In the genomic region with DNA sequence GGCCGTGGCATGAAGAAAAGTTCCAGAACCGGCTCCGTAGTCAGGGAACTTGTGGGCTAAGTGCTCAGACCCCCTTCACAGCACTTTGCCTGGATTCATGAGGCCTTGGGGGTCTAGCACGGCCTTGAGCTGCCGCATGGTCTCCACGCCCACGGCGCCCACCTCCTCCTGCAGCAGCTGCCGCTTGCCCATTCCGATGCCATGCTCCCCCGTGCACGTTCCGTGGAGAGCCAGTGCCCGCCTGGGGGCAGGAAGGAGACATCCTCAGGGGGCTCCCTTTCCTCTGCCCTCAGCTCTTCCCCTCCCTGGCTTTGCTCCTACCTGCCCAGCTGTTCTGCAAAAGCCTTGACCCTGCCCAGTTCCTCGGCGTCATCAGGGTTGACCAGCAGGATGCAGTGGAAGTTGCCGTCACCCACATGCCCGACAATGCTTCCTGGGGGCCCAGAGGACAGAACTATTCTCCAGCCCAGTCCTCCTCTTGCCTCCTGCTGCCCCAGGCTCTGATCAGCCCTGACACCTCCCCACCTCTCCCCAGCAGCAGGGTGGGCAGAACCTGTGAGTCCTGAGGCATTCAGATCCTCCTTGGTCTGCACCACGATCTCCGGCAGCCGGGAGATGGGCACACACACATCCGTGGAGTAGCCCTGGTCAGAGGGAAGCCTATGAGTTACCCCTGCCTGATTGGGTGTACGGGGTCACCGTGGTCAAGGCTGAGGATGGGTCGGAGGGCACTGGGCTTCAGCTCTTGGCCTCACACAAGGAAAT, we compare ENCODE assay signal across 14 cellular contexts. TPM values are rescaled to one million over a fixed set of nuclear protein-coding genes. Genes with fewer than 3 reads are reported as not detected.
A peak's percentile ranks its signal among the peaks of the same experiment; 100 is the strongest.
DNase-seq lines count a peak whose midpoint lies in the region; ATAC-seq and TF ChIP-seq lines count a peak whose summit lies in the region.
"Had no signal": no experiment of that assay in that cellular context is flagged by ENCODE, and none has a peak within 500 bp of the region (broad histone marks: within the 10 kb centered on the region; RNA-seq: fewer than 3 reads in every experiment).

No MANE protein-coding gene starts in this region.

- H3K27ac ChIP-seq in lung (ENCODE audit: low read depth in 1 of 2, low read length in 1 of 2), result peak overlapping the region; percentile 27 to 72
- H3K27ac ChIP-seq in stomach smooth muscle (ENCODE audit: low read length), result peak overlapping the region; percentile 97
- H3K27ac ChIP-seq in tibial artery, result no peak overlapping the region

- no peaks in the 10 kb centered on the region for H3K36me3 Mint-ChIP-seq in activated naive CD8-positive, alpha-beta T cell treated with anti-CD3 and anti-CD28 coated beads, Interleukin-2, amount 10 ng/mL, durations not matched to agents 7 days and 5 days
- H3K36me3 Mint-ChIP-seq in activated naive CD8-positive, alpha-beta T cell treated with anti-CD3 and anti-CD28 coated beads for 36 hours, result peaks cover 3% of the 10 kb centered on the region
- H3K36me3 Mint-ChIP-seq in activated T-helper 17 cell treated with anti-CD3 and anti-CD28 coated beads, Interleukin-2, amount 50 U/mL, for 72 hours (ENCODE audit: low read depth), result peaks cover 41% of the 10 kb centered on the region

- POLR2A ChIA-PET in activated naive CD8-positive, alpha-beta T cell treated with anti-CD3 and anti-CD28 coated beads, Interleukin-2, amount 10 ng/mL, durations not matched to agents 7 days and 5 days (lab: Charles Lee), result interaction anchor here (1.4 to 5.5 kb wide), 4 partner anchors 15 to 117 kb away, joined by 4 to 45 read pairs (median 6); partner anchors contain the start of gene ZNRF1

- no peaks in the 10 kb centered on the region for H3K9me3 Mint-ChIP-seq in activated naive CD8-positive, alpha-beta T cell treated with anti-CD3 and anti-CD28 coated beads, Interleukin-2, amount 10 ng/mL, durations not matched to agents 7 days and 5 days
- H3K9me3 Mint-ChIP-seq in activated naive CD8-positive, alpha-beta T cell treated with anti-CD3 and anti-CD28 coated beads for 36 hours, result no peaks in the 10 kb centered on the region
- H3K9me3 Mint-ChIP-seq in activated T-helper 17 cell treated with anti-CD3 and anti-CD28 coated beads, Interleukin-2, amount 50 U/mL, for 72 hours, result no peaks in the 10 kb centered on the region

- H3K9me3 ChIP-seq in lung (ENCODE audit: control insufficient read depth in 2 of 2, insufficient read depth in 1 of 2, low read length in 1 of 2) (no peaks in the 10 kb centered on the region), stomach smooth muscle (ENCODE audit: control insufficient read depth in 2 of 2, low read length in 2 of 2) (no peaks in the 10 kb centered on the region), tibial artery (no peaks in the 10 kb centered on the region)
- H3K9me3 ChIP-seq: right lobe of liver had no signal

- TF ChIP-seq CTCF in lung (IDR thresholded peaks at IDR 0.05; ENCODE audit: control extremely low read depth, extremely low read depth), result no peak
- TF ChIP-seq CTCF in tibial artery (IDR thresholded peaks at IDR 0.05), result no peak

- no peaks in the 10 kb centered on the region for H3K27me3 ChIP-seq in lung (ENCODE audit: control insufficient read depth, insufficient read depth)
- no peaks in the 10 kb centered on the region for H3K27me3 ChIP-seq in stomach smooth muscle (ENCODE audit: control insufficient read depth in 1 of 2, insufficient read depth in 2 of 2, low read length in 2 of 2)
- no peaks in the 10 kb centered on the region for H3K27me3 ChIP-seq in tibial artery
- H3K27me3 ChIP-seq: right lobe of liver had no signal

- WGBS in lung, 2 donors, result 32 to 53% methylated on average over 25 of the region's 25 CpGs

- peaks cover 0 to 36% of the 10 kb centered on the region in 2 donors for H3K4me1 ChIP-seq in lung (ENCODE audit: control insufficient read depth in 2 of 2, insufficient read depth in 2 of 2, low read length in 2 of 2)
- peaks cover 70% of the 10 kb centered on the region for H3K4me1 ChIP-seq in stomach smooth muscle (ENCODE audit: control insufficient read depth, insufficient read depth, low read length)
- peaks cover 0 to 62% (median 51%) of the 10 kb centered on the region in 4 donors for H3K4me1 ChIP-seq in tibial artery

- peaks cover 0 to 5% of the 10 kb centered on the region in 2 donors for H3K36me3 ChIP-seq in lung (ENCODE audit: control insufficient read depth in 2 of 2, insufficient read depth in 2 of 2, low read length in 2 of 2)
- H3K36me3 ChIP-seq in stomach smooth muscle (ENCODE audit: control insufficient read depth in 2 of 2, insufficient read depth in 2 of 2, low read length in 2 of 2), result no peaks in the 10 kb centered on the region
- peaks cover 0 to 17% (median 5%) of the 10 kb centered on the region in 3 donors for H3K36me3 ChIP-seq in tibial artery

- intact Hi-C loops in tibial artery (cut with DNase I; ENCODE audit: low total_unique reads), result no loop called here

- DNase-seq in activated naive CD8-positive, alpha-beta T cell treated with anti-CD3 and anti-CD28 coated beads, Interleukin-2, amount 10 ng/mL, durations not matched to agents 7 days and 5 days, result no peak
- no peak for DNase-seq in activated naive CD8-positive, alpha-beta T cell treated with anti-CD3 and anti-CD28 coated beads for 36 hours
- DNase-seq in lung (ENCODE audit: low spot score) (no peak), tibial artery (no peak), RPMI8226 (no peak)
- DNase-seq: NCI-H187; NCI-H69; stimulated activated CD4-positive, alpha-beta T cell treated with anti-CD3 and anti-CD28 coated beads, Interleukin-4, amount 100 ng/mL, for 4 hours; SW 1271 had no signal

- H3K4me1 Mint-ChIP-seq in activated naive CD8-positive, alpha-beta T cell treated with anti-CD3 and anti-CD28 coated beads, Interleukin-2, amount 10 ng/mL, durations not matched to agents 7 days and 5 days, result peaks cover 34% of the 10 kb centered on the region
- peaks cover 38% of the 10 kb centered on the region for H3K4me1 Mint-ChIP-seq in activated naive CD8-positive, alpha-beta T cell treated with anti-CD3 and anti-CD28 coated beads for 36 hours
- peaks cover 31% of the 10 kb centered on the region for H3K4me1 Mint-ChIP-seq in activated T-helper 17 cell treated with anti-CD3 and anti-CD28 coated beads, Interleukin-2, amount 50 U/mL, for 72 hours

- peaks cover 9% of the 10 kb centered on the region for H3K27me3 Mint-ChIP-seq in activated naive CD8-positive, alpha-beta T cell treated with anti-CD3 and anti-CD28 coated beads, Interleukin-2, amount 10 ng/mL, durations not matched to agents 7 days and 5 days
- H3K27me3 Mint-ChIP-seq in activated naive CD8-positive, alpha-beta T cell treated with anti-CD3 and anti-CD28 coated beads for 36 hours, result peaks cover 18% of the 10 kb centered on the region
- H3K27me3 Mint-ChIP-seq in activated T-helper 17 cell treated with anti-CD3 and anti-CD28 coated beads, Interleukin-2, amount 50 U/mL, for 72 hours, result no peaks in the 10 kb centered on the region

- H3K4me3 ChIP-seq in lung, result no peak overlapping the region
- no peak overlapping the region for H3K4me3 ChIP-seq in stomach smooth muscle (ENCODE audit: low read length in 2 of 2)
- H3K4me3 ChIP-seq in tibial artery, result no peak overlapping the region
- H3K4me3 ChIP-seq: right lobe of liver had no signal

- no peak overlapping the region for H3K27ac Mint-ChIP-seq in activated naive CD8-positive, alpha-beta T cell treated with anti-CD3 and anti-CD28 coated beads, Interleukin-2, amount 10 ng/mL, durations not matched to agents 7 days and 5 days
- H3K27ac Mint-ChIP-seq in activated naive CD8-positive, alpha-beta T cell treated with anti-CD3 and anti-CD28 coated beads for 36 hours, result no peak overlapping the region
- H3K27ac Mint-ChIP-seq in activated T-helper 17 cell treated with anti-CD3 and anti-CD28 coated beads, Interleukin-2, amount 50 U/mL, for 72 hours, result peak overlapping the region; percentile 96

- peak overlapping the region; percentile 39 for H3K4me3 Mint-ChIP-seq in activated naive CD8-positive, alpha-beta T cell treated with anti-CD3 and anti-CD28 coated beads, Interleukin-2, amount 10 ng/mL, durations not matched to agents 7 days and 5 days
- no peak overlapping the region for H3K4me3 Mint-ChIP-seq in activated naive CD8-positive, alpha-beta T cell treated with anti-CD3 and anti-CD28 coated beads for 36 hours
- peak overlapping the region; percentile 91 for H3K4me3 Mint-ChIP-seq in activated T-helper 17 cell treated with anti-CD3 and anti-CD28 coated beads, Interleukin-2, amount 50 U/mL, for 72 hours

- no peak for ATAC-seq in activated naive CD8-positive, alpha-beta T cell treated with anti-CD3 and anti-CD28 coated beads, Interleukin-2, amount 10 ng/mL, durations not matched to agents 7 days and 5 days (ENCODE audit: low read depth)
- no peak for ATAC-seq in activated T-helper 17 cell treated with anti-CD3 and anti-CD28 coated beads, Interleukin-2, amount 50 U/mL, for 72 hours (replicated peaks)
- ATAC-seq in lung (ENCODE audit: insufficient read depth, low FRiP score) (no peak), GM19328 (IDR thresholded peaks at IDR 0.05; ENCODE audit: unreplicated experiment) (no peak)
- ATAC-seq: Panc1 had no signal

- no peak overlapping the region for H3K9ac ChIP-seq in stomach smooth muscle (ENCODE audit: low read length in 2 of 2)

RNA-seq across cellular contexts. Expression of gene LDHD, which starts 4.1 kb away (rescaled TPM):
- total RNA-seq in activated naive CD8-positive, alpha-beta T cell treated with anti-CD3 and anti-CD28 coated beads, Interleukin-2, amount 10 ng/mL, durations not matched to agents 7 days and 5 days, result not detected
- not detected for total RNA-seq in activated naive CD8-positive, alpha-beta T cell treated with anti-CD3 and anti-CD28 coated beads for 36 hours
- under 1 TPM; 0.11 to 0.48 TPM for total RNA-seq in activated T-helper 17 cell treated with anti-CD3 and anti-CD28 coated beads, Interleukin-2, amount 50 U/mL, for 72 hours
- total RNA-seq in lung, result 10 to 100 TPM in 1 of 2 donors, 1 to 10 TPM in 1; 7.0 to 17.0 TPM
- 1 to 10 TPM; 4.3 to 9.2 TPM for polyA plus RNA-seq in lung

RNA-seq across cellular contexts. Expression of gene ZFP1, which starts 35.9 kb away (rescaled TPM):
- 10 to 100 TPM; 16.2 to 16.3 TPM for total RNA-seq in activated naive CD8-positive, alpha-beta T cell treated with anti-CD3 and anti-CD28 coated beads, Interleukin-2, amount 10 ng/mL, durations not matched to agents 7 days and 5 days
- total RNA-seq in activated naive CD8-positive, alpha-beta T cell treated with anti-CD3 and anti-CD28 coated beads for 36 hours, result 10 to 100 TPM; 18.7 to 19.0 TPM
- 10 to 100 TPM; 16.9 to 19.0 TPM for total RNA-seq in activated T-helper 17 cell treated with anti-CD3 and anti-CD28 coated beads, Interleukin-2, amount 50 U/mL, for 72 hours
- total RNA-seq in lung, result 10 to 100 TPM in 1 of 2 donors, 1 to 10 TPM in 1; 8.7 to 18.4 TPM
- 1 to 10 TPM; 3.3 to 3.5 TPM for polyA plus RNA-seq in lung

Comparison
In these comparisons a context has a peak if more than half of its experiments do, and no peak if none do; other contexts are left out.
1. H3K27ac ChIP-seq: peak in lung (2 of 2) and stomach smooth muscle (single experiment); none in tibial artery (0 of 2).
2. RNA of gene LDHD, which starts 4.1 kb away (total RNA-seq): 7.0 to 17.0 TPM in lung; 0.11 to 0.48 TPM in activated T-helper 17 cell treated with anti-CD3 and anti-CD28 coated beads, Interleukin-2, amount 50 U/mL, for 72 hours, not detected in activated naive CD8-positive, alpha-beta T cell treated with anti-CD3 and anti-CD28 coated beads, Interleukin-2, amount 10 ng/mL, durations not matched to agents 7 days and 5 days and not detected in activated naive CD8-positive, alpha-beta T cell treated with anti-CD3 and anti-CD28 coated beads for 36 hours; every median in the first group is over 4 times any median in the second.